ENCODE assay signal across 21 cellular contexts in the genomic region with DNA sequence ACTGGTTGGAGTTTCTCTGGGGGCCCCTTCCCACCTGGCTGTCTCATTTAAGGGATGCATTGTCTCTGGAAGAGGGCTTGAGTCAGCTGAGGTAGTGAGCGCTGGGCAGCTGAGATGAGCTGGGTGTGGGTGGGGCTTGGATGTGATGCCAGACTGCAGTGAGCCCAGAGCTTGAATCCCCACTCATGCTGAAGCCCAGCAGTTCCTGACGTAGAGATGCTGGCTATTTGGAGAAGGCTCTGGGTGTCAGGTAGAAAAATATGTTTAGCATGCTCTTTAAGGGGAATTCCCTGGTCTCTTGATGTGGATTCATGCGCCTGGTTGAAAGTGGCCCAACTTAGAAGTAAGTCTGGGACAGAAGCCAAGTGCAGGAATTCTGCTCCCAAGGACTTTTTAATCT.
DNase-seq lines count a peak whose midpoint lies in the region; ATAC-seq, FAIRE-seq and TF ChIP-seq lines count a peak whose summit lies in the region.
"Had no signal": no experiment of that assay in that cellular context is flagged by ENCODE, and none has a peak within 500 bp of the region (broad histone marks: within the 10 kb centered on the region; RNA-seq: fewer than 3 reads in every experiment).

No MANE protein-coding gene starts in this region.

- no peak overlapping the region for H3K4ac ChIP-seq in neuronal stem cell (ENCODE audit: low read length)

- intact Hi-C loops in activated CD4-positive, alpha-beta memory T cell treated with anti-CD3 and anti-CD28 coated beads for 36 hours (cut with micrococcal nuclease), result no loop called here

- H3K9me3 Mint-ChIP-seq in activated CD4-positive, alpha-beta memory T cell treated with anti-CD3 and anti-CD28 coated beads for 36 hours, result no peaks in the 10 kb centered on the region
- H3K9me3 Mint-ChIP-seq: activated naive CD4-positive, alpha-beta T cell treated with anti-CD3 and anti-CD28 coated beads, Interleukin-2, amount 50 U/mL, for 24 hours had no signal

- no peaks in the 10 kb centered on the region for H3K9me3 ChIP-seq in neuronal stem cell (replicated peaks in 1 of 2; ENCODE audit: control insufficient read depth in 2 of 2, insufficient read depth in 1 of 2, low read depth in 1 of 2, low read length in 2 of 2)
- H3K9me3 ChIP-seq: Caco-2, neutrophil had no signal

- H3K4me1 ChIP-seq in neuronal stem cell (ENCODE audit: control insufficient read depth in 2 of 2, insufficient read depth in 1 of 2, low read depth in 1 of 2, low read length in 2 of 2), result peaks cover 0 to 3% of the 10 kb centered on the region in 2 donors
- H3K4me1 ChIP-seq: Caco-2 had no signal

- POLR2A ChIA-PET in activated CD4-positive, alpha-beta memory T cell treated with anti-CD3 and anti-CD28 coated beads for 36 hours (lab: Charles Lee), result no interaction called here

- no peak overlapping the region for H3K18ac ChIP-seq in neuronal stem cell (ENCODE audit: low read length)

- no peak overlapping the region for H2BK120ac ChIP-seq in neuronal stem cell (ENCODE audit: low read depth, low read length)

- no peak overlapping the region for H3K4me3 Mint-ChIP-seq in activated CD4-positive, alpha-beta memory T cell treated with anti-CD3 and anti-CD28 coated beads for 36 hours
- H3K4me3 Mint-ChIP-seq: activated naive CD4-positive, alpha-beta T cell treated with anti-CD3 and anti-CD28 coated beads, Interleukin-2, amount 50 U/mL, for 24 hours had no signal

- DNase-seq in DMS153 (lab: John Stamatoyannopoulos, UW) (peak; percentile 29), NCI-H226 (peak; percentile 98), bronchial epithelial cell (ENCODE audit: low read depth) (peak; percentile 54), neuronal stem cell (ENCODE audit: low spot score) (no peak), AML-193 (lab: John Stamatoyannopoulos, UW) (no peak), dermis blood vessel endothelial cell (no peak)
- no peak for DNase-seq in activated CD4-positive, alpha-beta memory T cell treated with anti-CD3 and anti-CD28 coated beads for 36 hours
- DNase-seq: activated CD4-positive, alpha-beta T cell treated with anti-CD3 and anti-CD28 coated beads, Interleukin-2, amount 50 U/mL, for 48 hours; activated T-cell treated with anti-CD3 and anti-CD28 coated beads, Interleukin-2, amount 50 U/mL, for 1 hour; Caco-2; effector memory CD4-positive, alpha-beta T cell; GF-D8; hypothalamus; NCI-H2081 treated with DMSO at 0.1 percent for 48 hours; NCI-H748 treated with DMSO at 0.1 percent for 48 hours; stimulated activated CD4-positive, alpha-beta T cell treated with anti-CD3 and anti-CD28 coated beads, Interleukin-2, amount 100 ng/mL, for 48 hours had no signal

- H4K91ac ChIP-seq in neuronal stem cell (ENCODE audit: low read depth, low read length, poor library complexity), result no peak overlapping the region

- no peak overlapping the region for H2BK15ac ChIP-seq in neuronal stem cell (ENCODE audit: low read length)

- WGBS in neuronal stem cell (ENCODE audit: extremely low coverage in 2 of 2, insufficient read length in 2 of 2, insufficient replicate concordance in 1 of 2), 2 donors, result no CpG with 5 or more reads among the region's 3 CpGs

- H3K27ac ChIP-seq in neuronal stem cell (replicated peaks; ENCODE audit: low read length), result no peak overlapping the region
- H3K27ac ChIP-seq: neutrophil had no signal

- H3K4me1 Mint-ChIP-seq in activated CD4-positive, alpha-beta memory T cell treated with anti-CD3 and anti-CD28 coated beads for 36 hours (ENCODE audit: low read depth), result no peaks in the 10 kb centered on the region
- H3K4me1 Mint-ChIP-seq: activated naive CD4-positive, alpha-beta T cell treated with anti-CD3 and anti-CD28 coated beads, Interleukin-2, amount 50 U/mL, for 24 hours; IgD-negative memory B cell had no signal

- no peak for TF ChIP-seq CTCF in bronchial epithelial cell (IDR thresholded peaks at IDR 0.05; ENCODE audit: insufficient read depth, low read length, severe bottlenecking)

- H3K4me3 ChIP-seq in bronchial epithelial cell (ENCODE audit: low read depth, low read length) (no peak overlapping the region), neuronal stem cell (ENCODE audit: low read length in 2 of 2) (no peak overlapping the region)

- no peaks in the 10 kb centered on the region for H3K27me3 Mint-ChIP-seq in activated CD4-positive, alpha-beta memory T cell treated with anti-CD3 and anti-CD28 coated beads for 36 hours
- H3K27me3 Mint-ChIP-seq: activated naive CD4-positive, alpha-beta T cell treated with anti-CD3 and anti-CD28 coated beads, Interleukin-2, amount 50 U/mL, for 24 hours; IgD-negative memory B cell had no signal

- H3K36me3 Mint-ChIP-seq in activated CD4-positive, alpha-beta memory T cell treated with anti-CD3 and anti-CD28 coated beads for 36 hours, result no peaks in the 10 kb centered on the region
- H3K36me3 Mint-ChIP-seq: activated naive CD4-positive, alpha-beta T cell treated with anti-CD3 and anti-CD28 coated beads, Interleukin-2, amount 50 U/mL, for 24 hours; IgD-negative memory B cell had no signal

- H3K27ac Mint-ChIP-seq in activated CD4-positive, alpha-beta memory T cell treated with anti-CD3 and anti-CD28 coated beads for 36 hours, result no peak overlapping the region
- H3K27ac Mint-ChIP-seq: activated naive CD4-positive, alpha-beta T cell treated with anti-CD3 and anti-CD28 coated beads, Interleukin-2, amount 50 U/mL, for 24 hours; IgD-negative memory B cell had no signal

- no peak overlapping the region for H2BK5ac ChIP-seq in neuronal stem cell (ENCODE audit: low read length)

- no peak overlapping the region for H2AK5ac ChIP-seq in neuronal stem cell (ENCODE audit: low read depth, low read length)

- H3K4me2 ChIP-seq in neuronal stem cell (ENCODE audit: insufficient read depth, low read length, poor library complexity, severe bottlenecking), result no peak overlapping the region

- CTCF ChIA-PET in activated CD4-positive, alpha-beta memory T cell treated with anti-CD3 and anti-CD28 coated beads for 36 hours (lab: Charles Lee), result no interaction called here

- ATAC-seq in GM19463 (IDR thresholded peaks at IDR 0.05; ENCODE audit: unreplicated experiment), result no peak

- H2AFZ ChIP-seq in neuronal stem cell (ENCODE audit: low read length), result peak overlapping the region; percentile 80

- no peaks in the 10 kb centered on the region for H3K27me3 ChIP-seq in bronchial epithelial cell (ENCODE audit: control insufficient read depth, insufficient read depth, low read length)
- no peaks in the 10 kb centered on the region for H3K27me3 ChIP-seq in neuronal stem cell (ENCODE audit: control insufficient read depth in 3 of 3, insufficient read depth in 3 of 3, low read depth in 1 of 3, low read length in 3 of 3)
- H3K27me3 ChIP-seq: neutrophil had no signal

- H3K23ac ChIP-seq in neuronal stem cell (ENCODE audit: low read depth, low read length, poor library complexity), result no peak overlapping the region

- H3K9ac ChIP-seq in neuronal stem cell (ENCODE audit: low read depth, low read length, poor library complexity), result no peak overlapping the region

- H3K14ac ChIP-seq in neuronal stem cell (ENCODE audit: low read length), result no peak overlapping the region

- no peaks in the 10 kb centered on the region for H3K79me1 ChIP-seq in neuronal stem cell (ENCODE audit: low read depth, low read length)

- H4K8ac ChIP-seq in neuronal stem cell (ENCODE audit: low read depth, low read length), result no peak overlapping the region

- no peak for FAIRE-seq in bronchial epithelial cell (lab: Jason Lieb, UNC)
- FAIRE-seq: GM12892 had no signal

- no peak overlapping the region for H2BK12ac ChIP-seq in neuronal stem cell (ENCODE audit: low read length)

- H3K36me3 ChIP-seq in bronchial epithelial cell (ENCODE audit: control insufficient read depth, insufficient read depth, low read length), result no peaks in the 10 kb centered on the region
- H3K36me3 ChIP-seq in neuronal stem cell (replicated peaks in 1 of 2; ENCODE audit: control insufficient read depth in 2 of 2, insufficient read depth in 2 of 2, low read length in 2 of 2), result no peaks in the 10 kb centered on the region
- H3K36me3 ChIP-seq: neutrophil had no signal

Comparison
In these comparisons a context has a peak if more than half of its experiments do, and no peak if none do; other contexts are left out.
1. DNase-seq: peak in DMS153 (single experiment), NCI-H226 (single experiment) and bronchial epithelial cell (single experiment); none in neuronal stem cell (single experiment), AML-193 (0 of 2), activated CD4-positive, alpha-beta memory T cell treated with anti-CD3 and anti-CD28 coated beads for 36 hours (single experiment) and dermis blood vessel endothelial cell (single experiment).